In the genomic region with DNA sequence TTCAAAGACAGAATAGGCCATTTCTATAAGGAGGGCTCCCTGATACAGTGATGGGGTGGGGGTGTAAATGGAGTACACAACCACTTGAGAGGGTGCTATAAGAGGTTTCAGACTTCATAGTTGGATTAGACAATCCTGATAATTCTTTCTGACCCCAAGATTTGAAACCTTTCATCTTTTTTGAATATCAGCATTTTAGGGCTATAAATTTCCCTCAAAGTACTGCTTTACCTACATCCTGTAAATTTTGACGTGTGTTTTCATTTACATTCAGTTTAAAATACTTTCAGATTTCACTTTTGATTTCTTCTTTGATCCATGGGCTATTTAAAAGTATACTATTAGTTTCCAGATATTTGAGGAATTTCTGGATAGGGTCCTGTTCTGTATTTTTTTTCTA, we compare ENCODE assay signal across 27 cellular contexts. TPM values are rescaled to one million over a fixed set of nuclear protein-coding genes. Genes with fewer than 3 reads are reported as not detected.
DNase-seq lines count a peak whose midpoint lies in the region; ATAC-seq, FAIRE-seq and TF ChIP-seq lines count a peak whose summit lies in the region.
"Had no signal": no experiment of that assay in that cellular context is flagged by ENCODE, and none has a peak within 500 bp of the region (broad histone marks: within the 10 kb centered on the region; RNA-seq: fewer than 3 reads in every experiment).

No MANE protein-coding gene starts in this region.

- H3K4me2 ChIP-seq in HepG2 (ENCODE audit: low read depth, low read length) (no peak overlapping the region), H1 (ENCODE audit: insufficient read depth in 1 of 2, low read depth in 2 of 2, low read length in 2 of 2) (no peak overlapping the region)
- H3K4me2 ChIP-seq: BLaER1 treated with 17β-estradiol and CSF1 and Interleukin-3, amounts not matched to agents 10 nM and 100 nM had no signal

- H4K5ac ChIP-seq in H1 (ENCODE audit: insufficient read length, low read depth, low read length): no peak overlapping the region

- H3K36me3 ChIP-seq in HepG2 (replicated peaks in 1 of 2; ENCODE audit: control insufficient read depth in 1 of 2, insufficient read depth in 2 of 2, low read length in 2 of 2): no peaks in the 10 kb centered on the region
- no peaks in the 10 kb centered on the region for H3K36me3 ChIP-seq in right lobe of liver
- no peaks in the 10 kb centered on the region for H3K36me3 ChIP-seq in adipocyte (ENCODE audit: control insufficient read depth, insufficient read depth, low read length, severe bottlenecking)
- no peaks in the 10 kb centered on the region for H3K36me3 ChIP-seq in H1 (ENCODE audit: control insufficient read depth in 2 of 4, insufficient read depth in 4 of 4, low read length in 3 of 4)

- H3K4me3 ChIP-seq in HepG2 (replicated peaks in 1 of 3; ENCODE audit: insufficient read depth in 1 of 3, low read depth in 2 of 3, low read length in 3 of 3) (no peak overlapping the region), right lobe of liver (no peak overlapping the region), adipocyte (ENCODE audit: low read length) (peak overlapping the region; percentile 24), H1 (ENCODE audit: extremely low read depth in 1 of 4, insufficient read depth in 2 of 4, low read depth in 3 of 4, low read length in 4 of 4) (no peak overlapping the region)
- H3K4me3 ChIP-seq: GM12878 had no signal

- H3K27me3 Mint-ChIP-seq in CD14-positive monocyte (ENCODE audit: low read depth in 3 of 3): peaks cover 1 to 5% (median 1%) of the 10 kb centered on the region in 3 donors

- H3K27me3 ChIP-seq in HepG2 (ENCODE audit: control insufficient read depth in 1 of 2, insufficient read depth in 2 of 2, low read length in 2 of 2): no peaks in the 10 kb centered on the region
- no peaks in the 10 kb centered on the region for H3K27me3 ChIP-seq in right lobe of liver
- H3K27me3 ChIP-seq in adipocyte (replicated peaks; ENCODE audit: control insufficient read depth, insufficient read depth, low read length): no peaks in the 10 kb centered on the region
- no peaks in the 10 kb centered on the region for H3K27me3 ChIP-seq in H1 (replicated peaks in 1 of 4; ENCODE audit: control insufficient read depth in 3 of 4, extremely low read depth in 1 of 4, insufficient read depth in 3 of 4, low read length in 3 of 4)
- H3K27me3 ChIP-seq: BLaER1 treated with 17β-estradiol and CSF1 and Interleukin-3, amounts not matched to agents 10 nM and 100 nM had no signal

- H3K4me1 ChIP-seq in HepG2 (ENCODE audit: insufficient read depth, low read length) (no peaks in the 10 kb centered on the region), right lobe of liver (no peaks in the 10 kb centered on the region), adipocyte (ENCODE audit: control insufficient read depth, insufficient read depth, low read length) (no peaks in the 10 kb centered on the region), H1 (replicated peaks in 1 of 4; ENCODE audit: control insufficient read depth in 3 of 4, insufficient read depth in 4 of 4, low read length in 3 of 4) (no peaks in the 10 kb centered on the region)

- H3K79me1 ChIP-seq in H1 (ENCODE audit: low read depth, low read length): no peaks in the 10 kb centered on the region

- H3K36me3 Mint-ChIP-seq in CD14-positive monocyte: peaks cover 0 to 10% of the 10 kb centered on the region in 2 donors
- H3K36me3 Mint-ChIP-seq: CD4-positive, CD25-positive, alpha-beta regulatory T cell had no signal

- H3K9me3 ChIP-seq in HepG2 (ENCODE audit: low read length) (peaks cover 14% of the 10 kb centered on the region), right lobe of liver (peaks cover 0 to 8% (median 0%) of the 10 kb centered on the region in 4 donors), adipocyte (ENCODE audit: control insufficient read depth, low read length) (peaks cover 29% of the 10 kb centered on the region), H1 (ENCODE audit: insufficient read depth in 2 of 2, low read depth in 1 of 2, low read length in 1 of 2) (peaks cover 13 to 14% of the 10 kb centered on the region in 2 experiments; a peak in 3 of 4 replicates)

- H3K79me2 ChIP-seq in HepG2 (ENCODE audit: insufficient read depth, low read length) (no peaks in the 10 kb centered on the region), H1 (ENCODE audit: control insufficient read depth in 1 of 2, insufficient read depth in 2 of 2, low read length in 2 of 2) (no peaks in the 10 kb centered on the region)

- H4K20me1 ChIP-seq in HepG2 (ENCODE audit: insufficient read depth, low read length) (no peaks in the 10 kb centered on the region), H1 (replicated peaks in 1 of 2; ENCODE audit: control insufficient read depth in 1 of 2, insufficient read depth in 2 of 2, low read length in 2 of 2) (no peaks in the 10 kb centered on the region)
- H4K20me1 ChIP-seq: BLaER1 treated with 17β-estradiol and CSF1 and Interleukin-3, amounts not matched to agents 10 nM and 100 nM had no signal

- H3K9ac ChIP-seq in HepG2 (ENCODE audit: insufficient read depth, low read depth, low read length): no peak overlapping the region
- no peak overlapping the region for H3K9ac ChIP-seq in adipocyte (ENCODE audit: low read length)
- H3K9ac ChIP-seq in H1 (replicated peaks in 1 of 4; ENCODE audit: extremely low read depth in 1 of 4, low read depth in 3 of 4, low read length in 3 of 4): no peak overlapping the region
- H3K9ac ChIP-seq: BLaER1 treated with 17β-estradiol and CSF1 and Interleukin-3, amounts not matched to agents 10 nM and 100 nM had no signal

- CTCF ChIA-PET in HepG2 (lab: Yijun Ruan, JAX; ENCODE audit: low intra/inter-chr PET ratio, low total read pairs) (no interaction called here), H1 (lab: Charles Lee; ENCODE audit: partially characterized antibody) (interaction anchor here (1.4 kb wide), 1 partner anchor 10 kb away, joined by 6 read pairs; no protein-coding TSS in a partner anchor)

- TF ChIP-seq POLR2A in HepG2 (IDR thresholded peaks at IDR 0.05; ENCODE audit: insufficient read depth in 1 of 2, low read depth in 2 of 2, low read length in 2 of 2) (no peak), right lobe of liver (IDR thresholded peaks at IDR 0.05) (no peak), H1 (IDR thresholded peaks at IDR 0.05; ENCODE audit: control extremely low read depth in 1 of 2, low read depth in 2 of 2, low read length in 2 of 2) (no peak)

- H3K27ac Mint-ChIP-seq in CD14-positive monocyte: peak overlapping the region in 5 of 7 donors; percentile 8 to 92 (median 91)
- H3K27ac Mint-ChIP-seq: B cell; CD4-positive, alpha-beta memory T cell; CD4-positive, CD25-positive, alpha-beta regulatory T cell; CD8-positive, alpha-beta memory T cell had no signal

- no peak for ATAC-seq in HepG2
- ATAC-seq in right lobe of liver: no peak
- ATAC-seq: GM12878 had no signal

- POLR2A ChIA-PET in HepG2 (lab: Yijun Ruan, JAX) (no interaction called here), H1 (lab: Charles Lee; ENCODE audit: partially characterized antibody) (no interaction called here)

- no peaks in the 10 kb centered on the region for H3K23me2 ChIP-seq in H1 (ENCODE audit: low read depth, low read length)

- BruUV-seq in HepG2 (replicated peaks; lab: Mats Ljungman, UMichigan): no TSS peak

- no peak overlapping the region for H3K14ac ChIP-seq in H1 (ENCODE audit: insufficient read length)

- no peak overlapping the region for H3K4ac ChIP-seq in H1 (replicated peaks; ENCODE audit: insufficient read length, low read depth, low read length)

- no peak overlapping the region for H3K23ac ChIP-seq in H1 (ENCODE audit: insufficient read length)

- H2BK5ac ChIP-seq in H1 (ENCODE audit: low read depth, low read length): no peak overlapping the region

- no peak overlapping the region for H2BK12ac ChIP-seq in H1 (ENCODE audit: low read depth, low read length)

- intact Hi-C loops in HepG2 (cut with micrococcal nuclease; ENCODE audit: unreplicated experiment): no loop called here
- intact Hi-C loops in right lobe of liver (cut with DNase I): no loop called here
- intact Hi-C loops in CD14-positive monocyte (cut with micrococcal nuclease): no loop called here

- TF ChIP-seq RAD21 in HepG2 (CRISPR knock-in tag; IDR thresholded peaks at IDR 0.05) (no peak), H1 (IDR thresholded peaks at IDR 0.05 in 1 of 2, conservative IDR thresholded peaks at IDR 0.05 in 1 of 2; ENCODE audit: low read depth in 2 of 2, low read length in 2 of 2) (no peak)

- FAIRE-seq in HepG2 (lab: Jason Lieb, UNC): no peak
- FAIRE-seq in H1 (lab: Jason Lieb, UNC): no peak
- FAIRE-seq: A204.1, GM12878, GM12892, GM18507 had no signal

- H4K91ac ChIP-seq in H1 (replicated peaks; ENCODE audit: insufficient read length, low read length): no peak overlapping the region

- H3K56ac ChIP-seq in H1 (replicated peaks; ENCODE audit: insufficient read length, low read depth, low read length): no peak overlapping the region

- H3K4me3 Mint-ChIP-seq in CD14-positive monocyte: no peak overlapping the region
- H3K4me3 Mint-ChIP-seq: B cell; CD4-positive, alpha-beta memory T cell; CD8-positive, alpha-beta memory T cell had no signal

- H3K18ac ChIP-seq in H1 (ENCODE audit: extremely low read depth, low read length): no peak overlapping the region

- no peak overlapping the region for H2BK20ac ChIP-seq in H1 (ENCODE audit: low read length)

- WGBS in HepG2 (ENCODE audit: low lambda C conversion rate): 34% methylated on average over 1 of the region's 1 CpG
- WGBS in right lobe of liver (ENCODE audit: insufficient coverage, low coverage, low lambda C conversion rate, missing lambda C conversion rate): 80% methylated on average over 1 of the region's 1 CpG
- WGBS in H1 (ENCODE audit: extremely low coverage in 1 of 2, insufficient coverage in 1 of 2, insufficient read length in 1 of 2, insufficient replicate concordance in 2 of 2, low coverage in 1 of 2, low lambda C conversion rate in 2 of 2, missing lambda C conversion rate in 1 of 2), 2 experiments: 68% methylated on average over 1 of the region's 1 CpG; no CpG with 5 or more reads in 1 of the 2 experiments

- H2BK120ac ChIP-seq in H1 (replicated peaks; ENCODE audit: low read depth, low read length): no peak overlapping the region

- H2AFZ ChIP-seq in HepG2 (ENCODE audit: low read length): no peak overlapping the region
- H2AFZ ChIP-seq in H1 (ENCODE audit: low read length): no peak overlapping the region

- TF ChIP-seq CTCF in HepG2 (CRISPR knock-in tag; IDR thresholded peaks at IDR 0.05): no peak
- TF ChIP-seq CTCF in right lobe of liver (IDR thresholded peaks at IDR 0.05): no peak
- TF ChIP-seq CTCF in CD14-positive monocyte (IDR thresholded peaks at IDR 0.05): no peak
- no peak for TF ChIP-seq CTCF in H1 (IDR thresholded peaks at IDR 0.05; ENCODE audit: control extremely low read depth in 1 of 3, insufficient read depth in 1 of 3, low read depth in 1 of 3, low read length in 3 of 3)

- H3K27ac ChIP-seq in HepG2 (ENCODE audit: extremely low read length, insufficient read depth, low read length) (no peak overlapping the region), right lobe of liver (no peak overlapping the region), H1 (ENCODE audit: low read depth, low read length) (no peak overlapping the region)
- H3K27ac ChIP-seq: BLaER1 treated with 17β-estradiol and CSF1 and Interleukin-3, amounts not matched to agents 10 nM and 100 nM; C4-2B had no signal

- peaks cover 39% of the 10 kb centered on the region for H3K4me1 Mint-ChIP-seq in CD14-positive monocyte
- H3K4me1 Mint-ChIP-seq: B cell; CD4-positive, alpha-beta memory T cell; CD4-positive, CD25-positive, alpha-beta regulatory T cell; CD8-positive, alpha-beta memory T cell had no signal

- DNase-seq in HepG2 (ENCODE audit: low spot score) (no peak), right lobe of liver (no peak), CD14-positive monocyte (ENCODE audit: low spot score) (no peak), adipocyte (ENCODE audit: low read depth) (no peak), H1 (ENCODE audit: low read depth in 1 of 2, low spot score in 2 of 2) (no peak), NCI-H748 (lab: John Stamatoyannopoulos, UW; ENCODE audit: unreplicated experiment) (no peak), amniotic stem cell (lab: John Stamatoyannopoulos, UW) (no peak), NCI-H345 treated with DMSO at 0.1 percent for 48 hours (lab: John Stamatoyannopoulos, UW; ENCODE audit: unreplicated experiment) (no peak)
- DNase-seq: 8988T; AML-193; CD4-positive, alpha-beta memory T cell; CD4-positive, CD25-positive, alpha-beta regulatory T cell; CD8-positive, alpha-beta memory T cell; DMS 273 treated with DMSO at 0.1 percent for 48 hours; DMS153; DMS53; DMS79; DND-41; EL; GDM1 had no signal

- in situ Hi-C loops in HepG2 (cut with HindIII; ENCODE audit: extremely low pct_ligation_motif_present, low pct_unique_long_range_greater_than_20kb): no loop called here

- H2BK15ac ChIP-seq in H1 (ENCODE audit: low read length): no peak overlapping the region

- H2AK5ac ChIP-seq in H1 (ENCODE audit: low read depth, low read length): no peak overlapping the region

- no peak overlapping the region for H4K8ac ChIP-seq in H1 (ENCODE audit: extremely low read depth, insufficient read depth, low read length)

- no peak for TF ChIP-seq EP300 in HepG2 (IDR thresholded peaks at IDR 0.05; ENCODE audit: low read depth in 2 of 2, low read length in 2 of 2)
- no peak for TF ChIP-seq EP300 in HepG2 (CRISPR knock-in tag; IDR thresholded peaks at IDR 0.05; ENCODE audit: borderline replicate concordance)
- no peak for TF ChIP-seq EP300 in H1 (IDR thresholded peaks at IDR 0.05; ENCODE audit: borderline replicate concordance in 1 of 2, low read depth in 2 of 2, low read length in 2 of 2)

- peaks cover 5 to 27% (median 16%) of the 10 kb centered on the region in 7 donors for H3K9me3 Mint-ChIP-seq in CD14-positive monocyte

RNA-seq across cellular contexts. Expression of a gene that starts 40.0 kb away (rescaled TPM):
- total RNA-seq in HepG2 (2016; rRNA removed; fragmentation: Illumina TruSeq; extraction: Trizol): 7.9 and 12.9 TPM in 2 replicates
- total RNA-seq in HepG2 (2016; cell fraction: cytosol; rRNA removed; fragmentation: Illumina TruSeq; extraction: Trizol; ENCODE audit: low read depth): 7.1 and 7.5 TPM in 2 replicates
- 6.8 and 11.8 TPM in 2 replicates for total RNA-seq in HepG2 (2016; cell fraction: insoluble cytoplasmic fraction; rRNA removed; fragmentation: Illumina TruSeq; extraction: Trizol)
- total RNA-seq in HepG2 (2016; cell fraction: membrane; rRNA removed; fragmentation: Illumina TruSeq; extraction: Trizol): 4.9 and 5.8 TPM in 2 replicates
- total RNA-seq in HepG2 (2016; cell fraction: nucleus; rRNA removed; fragmentation: Illumina TruSeq; extraction: Trizol): 19.4 and 21.7 TPM in 2 replicates
- 25.7 and 35.8 TPM in 2 replicates for polyA plus RNA-seq in HepG2 (2011; rRNA removed)
- polyA plus RNA-seq in HepG2 (2011; cell fraction: cytosol; rRNA removed): 6.9 and 8.5 TPM in 2 replicates
- 269 and 298 TPM in 2 replicates for polyA plus RNA-seq in HepG2 (2011; cell fraction: nucleus; rRNA removed)
- polyA plus RNA-seq in HepG2 (2012): 26.2 and 29.5 TPM in 2 replicates
- polyA plus RNA-seq in HepG2 (2016; cell fraction: cytosol; fragmentation: Illumina TruSeq; extraction: Trizol; ENCODE audit: low read depth): 1.0 and 1.1 TPM in 2 replicates
- polyA plus RNA-seq in HepG2 (2016; cell fraction: insoluble cytoplasmic fraction; fragmentation: Illumina TruSeq; extraction: Trizol; ENCODE audit: low read depth): 9.3 and 9.9 TPM in 2 replicates
- 2.2 and 2.3 TPM in 2 replicates for polyA plus RNA-seq in HepG2 (2016; cell fraction: membrane; fragmentation: Illumina TruSeq; extraction: Trizol; ENCODE audit: low read depth)
- polyA plus RNA-seq in HepG2 (2016; cell fraction: nucleus; fragmentation: Illumina TruSeq; extraction: Trizol; ENCODE audit: insufficient read depth, low read depth): 71.8 and 84.2 TPM in 2 replicates
- polyA minus RNA-seq in HepG2 (2011; rRNA and poly(A)+ RNA removed; ENCODE audit: low replicate concordance): 17.6 and 36.5 TPM in 2 replicates
- polyA minus RNA-seq in HepG2 (2011; cell fraction: cytosol; rRNA and poly(A)+ RNA removed): 7.9 and 9.8 TPM in 2 replicates
- 62.6 and 67.4 TPM in 2 replicates for polyA minus RNA-seq in HepG2 (2011; cell fraction: nucleus; rRNA and poly(A)+ RNA removed)
- total RNA-seq in right lobe of liver: 10 to 100 TPM; 10.6 to 20.9 (median 13.6) TPM
- 10 to 100 TPM in 1 of 2 donors, 1 to 10 TPM in 1; 7.2 to 10.2 TPM for polyA plus RNA-seq in CD14-positive monocyte
- total RNA-seq in H1 (2021; fragmentation: NEBNext Ultra II Directional; extraction: Animal tissue kit (Norgen Biotek cat#: 25700)): 60.1 and 71.1 TPM in 2 replicates
- polyA plus RNA-seq in H1 (2011; rRNA removed): 29.5 and 45.5 TPM in 2 replicates
- polyA plus RNA-seq in H1 (2011; cell fraction: cytosol; rRNA removed): 49.4 TPM
- 188 TPM for polyA plus RNA-seq in H1 (2011; cell fraction: nucleus; rRNA removed)
- polyA plus RNA-seq in H1 (2012, experiment 1 of 2): 46.5 to 57.5 TPM (median 53.3 TPM) in 4 replicates
- polyA plus RNA-seq in H1 (2012, experiment 2 of 2): 32.3 TPM
- polyA plus RNA-seq in H1 (2013, experiment 1 of 2): 36.6 TPM
- 33.4 TPM for polyA plus RNA-seq in H1 (2013, experiment 2 of 2)
- polyA minus RNA-seq in H1 (2011; rRNA and poly(A)+ RNA removed): 37.2 and 44.7 TPM in 2 replicates
- 34.7 TPM for polyA minus RNA-seq in H1 (2011; cell fraction: cytosol; rRNA and poly(A)+ RNA removed)
- 59.9 TPM for polyA minus RNA-seq in H1 (2011; cell fraction: nucleus; rRNA and poly(A)+ RNA removed)
